11 cellular contexts compared by ENCODE assay signal in genomic region chr9:115213777-115214428, GRCh38.
DNase-seq lines count a peak whose midpoint lies in the region; ATAC-seq and TF ChIP-seq lines count a peak whose summit lies in the region.
"Had no signal": no experiment of that assay in that cellular context is flagged by ENCODE, and none has a peak within 500 bp of the region (broad histone marks: within the 10 kb centered on the region; RNA-seq: fewer than 3 reads in every experiment).

No MANE protein-coding gene starts in this region.

- in situ Hi-C loops in ACHN (cut with HindIII; ENCODE audit: low pct_ligation_motif_present, low pct_unique_long_range_greater_than_20kb, low sequenced_read_pairs), result no loop called here
- in situ Hi-C loops in brain microvascular endothelial cell (cut with HindIII; ENCODE audit: low pct_ligation_motif_present, low sequenced_read_pairs), result no loop called here

- H3K4me3 ChIP-seq in brain microvascular endothelial cell (ENCODE audit: low read depth, low read length), result no peak overlapping the region
- H3K4me3 ChIP-seq: right lobe of liver had no signal

- no peaks in the 10 kb centered on the region for H3K27me3 ChIP-seq in brain microvascular endothelial cell (replicated peaks)
- H3K27me3 ChIP-seq: right lobe of liver had no signal

- no peak overlapping the region for H3K27ac ChIP-seq in brain microvascular endothelial cell
- H3K27ac ChIP-seq: right lobe of liver had no signal

- intact Hi-C loops in left colon (cut with DNase I, micrococcal nuclease), result no loop called here

- peak; percentile 81 for DNase-seq in ACHN
- DNase-seq in HT1080 (ENCODE audit: low read depth), result peak; percentile 88
- peak; percentile 89 for DNase-seq in brain microvascular endothelial cell
- DNase-seq in left kidney (ENCODE audit: low read depth, low spot score), result peak; percentile 10
- DNase-seq in cerebellar cortex (ENCODE audit: low spot score), result no peak
- no peak for DNase-seq in T-helper 2 cell
- DNase-seq in left colon, result no peak
- DNase-seq in activated CD8-positive, alpha-beta memory T cell treated with anti-CD3 and anti-CD28 coated beads for 24 hours, result no peak
- DNase-seq: CD8-positive, alpha-beta T cell; NCI-H1092 treated with DMSO at 0.1 percent for 48 hours; right lobe of liver had no signal

- no peak for TF ChIP-seq CTCF in brain microvascular endothelial cell (IDR thresholded peaks at IDR 0.05; ENCODE audit: low read depth, low read length, missing control alignments)

- no peaks in the 10 kb centered on the region for H3K36me3 ChIP-seq in brain microvascular endothelial cell (replicated peaks)
- H3K36me3 ChIP-seq: right lobe of liver had no signal

- ATAC-seq in left colon, result no peak
- ATAC-seq: CD8-positive, alpha-beta T cell had no signal

Comparison
In these comparisons a context has a peak if more than half of its experiments do, and no peak if none do; other contexts are left out.
1. DNase-seq: peak in ACHN (single experiment), HT1080 (single experiment), brain microvascular endothelial cell (single experiment) and left kidney (single experiment); none in cerebellar cortex (single experiment), T-helper 2 cell (0 of 5), left colon (0 of 2) and activated CD8-positive, alpha-beta memory T cell treated with anti-CD3 and anti-CD28 coated beads for 24 hours (single experiment).